In the genomic region with DNA sequence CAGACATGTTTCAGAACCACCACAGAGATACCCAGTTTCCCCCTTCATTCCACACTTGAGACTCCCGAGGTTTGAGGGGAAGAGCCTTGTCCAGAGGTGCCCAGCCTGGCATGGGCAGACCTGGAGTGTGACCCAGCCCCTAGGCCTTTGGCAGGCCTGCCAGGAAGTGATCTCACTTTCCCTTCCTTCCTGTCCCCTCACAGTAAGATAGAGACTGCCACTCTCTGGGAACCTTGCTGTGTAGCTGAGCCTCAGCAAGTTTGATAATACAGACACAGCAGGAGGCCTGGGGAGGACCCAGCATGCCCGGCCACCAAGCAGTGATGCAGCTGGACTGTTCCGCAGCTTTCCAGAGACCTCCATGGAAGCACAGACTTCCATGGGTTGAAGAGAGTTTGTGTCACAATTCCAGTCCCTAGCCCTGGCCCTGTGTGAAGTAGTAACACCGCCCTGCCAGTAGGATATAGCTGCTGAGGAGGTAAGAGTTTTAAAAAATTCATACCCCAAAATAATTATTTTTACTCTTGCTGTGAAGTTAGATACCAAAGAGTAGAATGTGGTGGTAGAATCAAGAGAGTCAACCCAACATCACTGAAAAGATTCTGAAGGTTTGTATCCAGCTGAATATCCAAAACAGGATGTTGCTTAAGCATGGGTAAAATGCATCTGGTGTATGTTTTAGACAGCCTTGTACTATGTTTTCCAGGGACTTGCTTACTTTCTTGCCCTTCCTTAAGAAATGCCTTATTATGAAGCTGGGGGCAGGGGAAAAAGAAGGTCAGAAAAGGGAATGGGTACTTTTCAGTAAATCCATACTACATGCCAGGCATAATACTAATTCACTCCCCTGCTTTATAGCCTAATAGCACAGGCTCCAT, we compare ENCODE assay signal across 8 cellular contexts. TPM values are rescaled to one million over a fixed set of nuclear protein-coding genes. Genes with fewer than 3 reads are reported as not detected.
A peak's percentile ranks its signal among the peaks of the same experiment; 100 is the strongest.
DNase-seq lines count a peak whose midpoint lies in the region; ATAC-seq, FAIRE-seq and TF ChIP-seq lines count a peak whose summit lies in the region.

No MANE protein-coding gene starts in this region.

- H3K4me3 ChIP-seq in K562: no peak overlapping the region
- no peak overlapping the region for H3K4me3 ChIP-seq in mucosa of descending colon

- peak; percentile 76 for FAIRE-seq in GM12891 (lab: Jason Lieb, UNC)
- peak; percentile 44 for FAIRE-seq in K562 (lab: Jason Lieb, UNC)

- peak overlapping the region in 2 of 3 donors; percentile 96 to 99 for H3K27ac Mint-ChIP-seq in IgD-negative memory B cell

- ATAC-seq in K562: peak; percentile 55; the same call in 1 of the 3 replicates
- peak; percentile 50 for ATAC-seq in mucosa of descending colon
- no peak for ATAC-seq in left colon

- TF ChIP-seq POLR2A in GM12891 (IDR thresholded peaks at IDR 0.05; ENCODE audit: low read depth, low read length) (no peak), K562 (conservative IDR thresholded peaks at IDR 0.05) (no peak)

- H3K4me3 Mint-ChIP-seq in IgD-negative memory B cell: peak overlapping the region; percentile 34 to 93 (median 84)

- no peaks in the 10 kb centered on the region for H3K9me3 ChIP-seq in K562 (replicated peaks; ENCODE audit: control insufficient read depth, insufficient read depth, low read depth, low read length)
- no peaks in the 10 kb centered on the region for H3K9me3 ChIP-seq in mucosa of descending colon

- H2AFZ ChIP-seq in K562 (ENCODE audit: low read depth, low read length): peak overlapping the region; percentile 72

- 23% methylated on average over 4 of the region's 4 CpGs for WGBS in K562 (ENCODE audit: insufficient coverage, low coverage, missing lambda C conversion rate)

- no peaks in the 10 kb centered on the region for H3K27me3 ChIP-seq in K562 (ENCODE audit: control insufficient read depth in 2 of 2, insufficient read depth in 2 of 2, low read length in 2 of 2)

- CTCF ChIA-PET in K562 (lab: Yijun Ruan, JAX; ENCODE audit: low intra/inter-chr PET ratio): no interaction called here

- H3K4me1 ChIP-seq in K562 (replicated peaks in 1 of 2; ENCODE audit: control insufficient read depth in 2 of 2, insufficient read depth in 2 of 2, low read length in 2 of 2) (peaks cover 8% of the 10 kb centered on the region in 2 experiments), mucosa of descending colon (ENCODE audit: low read depth) (peaks cover 3% of the 10 kb centered on the region)

- no peaks in the 10 kb centered on the region for H4K20me1 ChIP-seq in K562 (replicated peaks; ENCODE audit: control insufficient read depth, insufficient read depth, low read length)

- no peak overlapping the region for H3K27ac ChIP-seq in K562 (ENCODE audit: extremely low read depth, low read depth, low read length)

- no peak; a peak in 1 of 4 replicates for TF ChIP-seq RAD21 in K562 (CRISPR knock-in tag; conservative IDR thresholded peaks at IDR 0.05 in 1 of 2, IDR thresholded peaks at IDR 0.05 in 1 of 2)

- H3K4me1 Mint-ChIP-seq in IgD-negative memory B cell: peaks cover 67 to 81% (median 67%) of the 10 kb centered on the region in 3 donors

- no peaks in the 10 kb centered on the region for H3K9me1 ChIP-seq in K562 (ENCODE audit: control insufficient read depth, insufficient read depth, low read length)

- intact Hi-C loops in K562 (cut with micrococcal nuclease) (no loop called here), mucosa of descending colon (cut with DNase I, micrococcal nuclease) (no loop called here), left colon (cut with DNase I, micrococcal nuclease) (no loop called here)

- DNase-seq in GM12891 (ENCODE audit: insufficient read length, low spot score): no peak
- DNase-seq in K562 (ENCODE audit: extremely low read depth in 1 of 4, low spot score in 3 of 4): peak in 1 of 4 experiments; percentile 31
- no peak for DNase-seq in mucosa of descending colon
- DNase-seq in activated gamma-delta T cell treated with Interleukin-2 at 50 U/mL for 16 hours: no peak
- no peak for DNase-seq in hypothalamus (lab: John Stamatoyannopoulos, UW)
- no peak for DNase-seq in cerebellum (ENCODE audit: low spot score)
- DNase-seq in left colon: no peak

- peaks cover 2% of the 10 kb centered on the region for H3K36me3 Mint-ChIP-seq in IgD-negative memory B cell

- peak in 1 of 3 experiments; percentile 15; a peak in 1 of 6 replicates for TF ChIP-seq CTCF in K562 (IDR thresholded peaks at IDR 0.05 in 2 of 3, conservative IDR thresholded peaks at IDR 0.05 in 1 of 3; ENCODE audit: insufficient read depth in 2 of 3, low read depth in 1 of 3, low read length in 3 of 3)
- no peak for TF ChIP-seq CTCF in mucosa of descending colon (IDR thresholded peaks at IDR 0.05)

- H3K9ac ChIP-seq in K562 (ENCODE audit: insufficient read depth in 1 of 2, low read depth in 2 of 2, low read length in 2 of 2): peak overlapping the region in 1 of 2 experiments; percentile 78; a peak in 1 of 4 replicates

- no peak overlapping the region for H3K4me2 ChIP-seq in K562 (ENCODE audit: insufficient read depth, low read length)

- BruUV-seq in K562 (replicated peaks; lab: Mats Ljungman, UMichigan): no TSS peak

- no peaks in the 10 kb centered on the region for H3K79me2 ChIP-seq in K562 (ENCODE audit: control insufficient read depth, insufficient read depth, low read length)

- POLR2A ChIA-PET in K562 (lab: Yijun Ruan, JAX): no interaction called here

- no peaks in the 10 kb centered on the region for H3K9me3 Mint-ChIP-seq in IgD-negative memory B cell

- H3K36me3 ChIP-seq in K562 (ENCODE audit: control insufficient read depth, insufficient read depth, low read length): no peaks in the 10 kb centered on the region
- H3K36me3 ChIP-seq in mucosa of descending colon (ENCODE audit: low read depth): no peaks in the 10 kb centered on the region

- no peak for TF ChIP-seq EP300 in K562 (IDR thresholded peaks at IDR 0.05; ENCODE audit: low read length)

- no peaks in the 10 kb centered on the region for H3K27me3 Mint-ChIP-seq in IgD-negative memory B cell

- in situ Hi-C loops in K562 (cut with MboI): no loop called here

TF ChIP-seq in GM12891, 5 proteins besides CTCF, POLR2A, EP300 and RAD21:
- TF ChIP-seq SPI1 (IDR thresholded peaks at IDR 0.05; ENCODE audit: low read depth, low read length) (0 out of 2 replicates have a peak, but pooled peaks have one; percentile 1), POU2F2 (IDR thresholded peaks at IDR 0.05; ENCODE audit: low read depth, low read length) (no peak)

TF ChIP-seq in K562, 482 proteins besides CTCF, POLR2A, EP300 and RAD21 (continues in another document):
- TF ChIP-seq DDX20 (tag; IDR thresholded peaks at IDR 0.05; ENCODE audit: low read depth): no peak

RNA-seq across cellular contexts. Expression of a gene that starts 16.3 kb away (rescaled TPM):
- 27.4 TPM for polyA plus RNA-seq in GM12891 (2012; ENCODE audit: low read depth, missing spikeins)
- polyA plus RNA-seq in IgD-negative memory B cell: 63.3 TPM
- 1.0 TPM in 1 of 2 replicates, not detected in the other for total RNA-seq in K562 (2011; cell fraction: chromatin; rRNA removed; ENCODE audit: low replicate concordance)
- 0.83 and 0.92 TPM in 2 replicates for total RNA-seq in K562 (2011; cell fraction: nucleolus; rRNA removed)
- total RNA-seq in K562 (2011; cell fraction: nucleoplasm; rRNA removed): 0.59 and 0.92 TPM in 2 replicates
- total RNA-seq in K562 (2014; rRNA removed): 4.9 and 7.4 TPM in 2 replicates
- total RNA-seq in K562 (2014; rRNA removed; fragmentation: Illumina TruSeq; extraction: Trizol): 1.6 and 2.9 TPM in 2 replicates
- total RNA-seq in K562 (2015; rRNA removed; fragmentation: Illumina TruSeq; extraction: Trizol): 5.0 and 6.1 TPM in 2 replicates
- total RNA-seq in K562 (2021): 4.7 and 5.1 TPM in 2 replicates
- polyA plus RNA-seq in K562 (2011; rRNA removed): 3.0 and 4.6 TPM in 2 replicates
- 6.9 and 7.3 TPM in 2 replicates for polyA plus RNA-seq in K562 (2011; cell fraction: cytosol; rRNA removed)
- polyA plus RNA-seq in K562 (2011; cell fraction: nucleus; rRNA removed): 3.2 and 3.7 TPM in 2 replicates
- polyA plus RNA-seq in K562 (2012): 6.9 and 7.4 TPM in 2 replicates
- 6.2 and 7.0 TPM in 2 replicates for polyA plus RNA-seq in K562 (2014; fragmentation: Illumina TruSeq; extraction: Trizol)
- polyA plus RNA-seq in K562 (2014; fragmentation: Nextera tagmentation; extraction: Ambion mirVana): under 1 TPM; 0.13 to 0.74 TPM
- polyA plus RNA-seq in K562 (2014; rRNA removed): 5.7 and 7.6 TPM in 2 replicates
- 1.9 and 2.4 TPM in 2 replicates for polyA minus RNA-seq in K562 (2011; rRNA and poly(A)+ RNA removed)
- polyA minus RNA-seq in K562 (2011; cell fraction: cytosol; rRNA and poly(A)+ RNA removed): 1.7 and 3.8 TPM in 2 replicates
- 0.44 and 0.81 TPM in 2 replicates for polyA minus RNA-seq in K562 (2011; cell fraction: nucleus; rRNA and poly(A)+ RNA removed)
- total RNA-seq in mucosa of descending colon: 100 to 1,000 TPM in 1 of 3 donors, 10 to 100 TPM in 2; 39.9 to 101 (median 42.4) TPM
- 19.7 TPM for total RNA-seq in cerebellum
- 10 to 100 TPM; 30.9 to 44.7 TPM for total RNA-seq in left colon

RNA-seq across cellular contexts. Expression of a gene that starts 52.8 kb away (rescaled TPM):
- 112 TPM for polyA plus RNA-seq in GM12891 (2012; ENCODE audit: low read depth, missing spikeins)
- polyA plus RNA-seq in IgD-negative memory B cell (10.5 TPM), K562 (2011; rRNA removed) (26.1 and 26.8 TPM in 2 replicates), K562 (2014; fragmentation: Illumina TruSeq; extraction: Trizol) (6.8 and 7.2 TPM in 2 replicates), K562 (2014; fragmentation: Nextera tagmentation; extraction: Ambion mirVana) (1 to 10 TPM; 2.4 to 3.6 TPM), K562 (2014; rRNA removed) (8.9 and 10.9 TPM in 2 replicates)
- 5.1 and 18.6 TPM in 2 replicates for total RNA-seq in K562 (2011; cell fraction: chromatin; rRNA removed; ENCODE audit: low replicate concordance)
- total RNA-seq in K562 (2011; cell fraction: nucleolus; rRNA removed): 7.1 and 11.2 TPM in 2 replicates
- 5.2 and 11.3 TPM in 2 replicates for total RNA-seq in K562 (2011; cell fraction: nucleoplasm; rRNA removed)
- total RNA-seq in K562 (2014; rRNA removed) (4.0 and 8.2 TPM in 2 replicates), K562 (2014; rRNA removed; fragmentation: Illumina TruSeq; extraction: Trizol) (3.4 and 4.4 TPM in 2 replicates), K562 (2015; rRNA removed; fragmentation: Illumina TruSeq; extraction: Trizol) (4.6 and 5.3 TPM in 2 replicates), K562 (2021) (7.0 and 7.3 TPM in 2 replicates), mucosa of descending colon (1 to 10 TPM; 2.2 to 6.9 (median 5.9) TPM), cerebellum (1.7 TPM), left colon (1 to 10 TPM; 2.5 to 3.4 TPM)
- 30.9 and 33.5 TPM in 2 replicates for polyA plus RNA-seq in K562 (2011; cell fraction: cytosol; rRNA removed)
- 42.7 and 47.8 TPM in 2 replicates for polyA plus RNA-seq in K562 (2011; cell fraction: nucleus; rRNA removed)
- 5.7 and 7.4 TPM in 2 replicates for polyA plus RNA-seq in K562 (2012)
- polyA minus RNA-seq in K562 (2011; rRNA and poly(A)+ RNA removed): 11.8 and 15.5 TPM in 2 replicates
- 8.0 and 11.6 TPM in 2 replicates for polyA minus RNA-seq in K562 (2011; cell fraction: cytosol; rRNA and poly(A)+ RNA removed)
- 6.2 and 6.8 TPM in 2 replicates for polyA minus RNA-seq in K562 (2011; cell fraction: nucleus; rRNA and poly(A)+ RNA removed)
